17 cellular contexts compared by ENCODE assay signal in genomic region chr14:99137001-99137700, GRCh38.
DNase-seq lines count a peak whose midpoint lies in the region; ATAC-seq and TF ChIP-seq lines count a peak whose summit lies in the region.
"Had no signal": no experiment of that assay in that cellular context is flagged by ENCODE, and none has a peak within 500 bp of the region (broad histone marks: within the 10 kb centered on the region; RNA-seq: fewer than 3 reads in every experiment).

No MANE protein-coding gene starts in this region.

- no peaks in the 10 kb centered on the region for H3K27me3 ChIP-seq in vagina

- H3K4me1 ChIP-seq in vagina: peaks cover 15% of the 10 kb centered on the region

- peak overlapping the region; percentile 49 for H3K27ac Mint-ChIP-seq in activated T-helper 17 cell treated with anti-CD3 and anti-CD28 coated beads, Interleukin-2, amount 50 U/mL, for 72 hours
- H3K27ac Mint-ChIP-seq in naive thymus-derived CD8-positive, alpha-beta T cell: peak overlapping the region in 8 of 10 donors; percentile 0 to 83 (median 41)
- H3K27ac Mint-ChIP-seq: activated T-cell treated with anti-CD3 and anti-CD28 coated beads, Interleukin-2, amount 50 U/mL, for 72 hours; nephron progenitor cell had no signal

- intact Hi-C loops in vagina (cut with DNase I): no loop called here

- H3K4me3 ChIP-seq in vagina: no peak overlapping the region

- H3K27ac ChIP-seq in vagina: no peak overlapping the region

- TF ChIP-seq POLR2A in vagina (IDR thresholded peaks at IDR 0.05): no peak

- ATAC-seq in activated T-helper 17 cell treated with anti-CD3 and anti-CD28 coated beads, Interleukin-2, amount 50 U/mL, for 72 hours (replicated peaks): no peak
- peak; percentile 29 to 39 for ATAC-seq in naive thymus-derived CD8-positive, alpha-beta T cell
- ATAC-seq in HG02623 (IDR thresholded peaks at IDR 0.05; ENCODE audit: unreplicated experiment) (no peak), GM21423 (IDR thresholded peaks at IDR 0.05; ENCODE audit: unreplicated experiment) (no peak)

- peaks cover 18% of the 10 kb centered on the region for H3K4me1 Mint-ChIP-seq in activated T-helper 17 cell treated with anti-CD3 and anti-CD28 coated beads, Interleukin-2, amount 50 U/mL, for 72 hours
- H3K4me1 Mint-ChIP-seq in naive thymus-derived CD8-positive, alpha-beta T cell: peaks cover 14 to 45% (median 29%) of the 10 kb centered on the region in 4 donors

- no peaks in the 10 kb centered on the region for H3K36me3 ChIP-seq in vagina

- no peak for TF ChIP-seq CTCF in vagina (IDR thresholded peaks at IDR 0.05)

- no peaks in the 10 kb centered on the region for H3K36me3 Mint-ChIP-seq in activated T-helper 17 cell treated with anti-CD3 and anti-CD28 coated beads, Interleukin-2, amount 50 U/mL, for 72 hours (ENCODE audit: low read depth)
- peaks cover 0 to 2% (median 0%) of the 10 kb centered on the region in 3 donors for H3K36me3 Mint-ChIP-seq in naive thymus-derived CD8-positive, alpha-beta T cell

- H3K27me3 Mint-ChIP-seq in activated T-helper 17 cell treated with anti-CD3 and anti-CD28 coated beads, Interleukin-2, amount 50 U/mL, for 72 hours: no peaks in the 10 kb centered on the region
- H3K27me3 Mint-ChIP-seq in naive thymus-derived CD8-positive, alpha-beta T cell: no peaks in the 10 kb centered on the region

- H3K9me3 ChIP-seq in vagina: no peaks in the 10 kb centered on the region

- peak; percentile 24 for DNase-seq in activated effector memory CD4-positive, alpha-beta T cell treated with anti-CD3 and anti-CD28 coated beads, Interleukin-2, amount 50 U/mL, for 16 hours
- DNase-seq in activated effector memory CD4-positive, alpha-beta T cell treated with Interleukin-2 at 50 U/mL for 16 hours: no peak
- DNase-seq in naive thymus-derived CD8-positive, alpha-beta T cell: peak in 1 of 10 donors; percentile 9
- peak; percentile 67 to 77 for DNase-seq in vagina (ENCODE audit: extremely low spot score in 2 of 2)
- no peak for DNase-seq in COLO668 (lab: John Stamatoyannopoulos, UW; ENCODE audit: unreplicated experiment)
- DNase-seq: caudate nucleus; effector CD4-positive, alpha-beta T cell; NCI-H146; NCI-H2227 treated with DMSO at 0.1 percent for 48 hours; nephron progenitor cell; RPMI8226; stimulated activated CD4-positive, alpha-beta T cell treated with anti-CD3 and anti-CD28 coated beads, Interleukin-4, amount 100 ng/mL, for 4 hours; SW 1271 had no signal

- POLR2A ChIA-PET in naive thymus-derived CD8-positive, alpha-beta T cell (lab: Charles Lee): no interaction called here

- no peaks in the 10 kb centered on the region for H3K9me3 Mint-ChIP-seq in activated T-helper 17 cell treated with anti-CD3 and anti-CD28 coated beads, Interleukin-2, amount 50 U/mL, for 72 hours
- peaks cover 0 to 2% (median 0%) of the 10 kb centered on the region in 9 donors for H3K9me3 Mint-ChIP-seq in naive thymus-derived CD8-positive, alpha-beta T cell
- H3K9me3 Mint-ChIP-seq: activated T-cell treated with anti-CD3 and anti-CD28 coated beads, Interleukin-2, amount 50 U/mL, for 72 hours; nephron progenitor cell had no signal

- peak overlapping the region; percentile 45 for H3K4me3 Mint-ChIP-seq in activated T-helper 17 cell treated with anti-CD3 and anti-CD28 coated beads, Interleukin-2, amount 50 U/mL, for 72 hours
- H3K4me3 Mint-ChIP-seq in naive thymus-derived CD8-positive, alpha-beta T cell: peak overlapping the region in 8 of 10 donors; percentile 39 to 83 (median 63)
- H3K4me3 Mint-ChIP-seq: nephron progenitor cell had no signal

Comparison
In these comparisons a context has a peak if more than half of its experiments do, and no peak if none do; other contexts are left out.
1. DNase-seq: peak in activated effector memory CD4-positive, alpha-beta T cell treated with anti-CD3 and anti-CD28 coated beads, Interleukin-2, amount 50 U/mL, for 16 hours (single experiment) and vagina (2 of 2); none in activated effector memory CD4-positive, alpha-beta T cell treated with Interleukin-2 at 50 U/mL for 16 hours (single experiment) and COLO668 (single experiment).
2. ATAC-seq: peak in naive thymus-derived CD8-positive, alpha-beta T cell (2 of 2); none in activated T-helper 17 cell treated with anti-CD3 and anti-CD28 coated beads, Interleukin-2, amount 50 U/mL, for 72 hours (single experiment), HG02623 (single experiment) and GM21423 (single experiment).